1 cellular context compared by ENCODE assay signal in the genomic region with DNA sequence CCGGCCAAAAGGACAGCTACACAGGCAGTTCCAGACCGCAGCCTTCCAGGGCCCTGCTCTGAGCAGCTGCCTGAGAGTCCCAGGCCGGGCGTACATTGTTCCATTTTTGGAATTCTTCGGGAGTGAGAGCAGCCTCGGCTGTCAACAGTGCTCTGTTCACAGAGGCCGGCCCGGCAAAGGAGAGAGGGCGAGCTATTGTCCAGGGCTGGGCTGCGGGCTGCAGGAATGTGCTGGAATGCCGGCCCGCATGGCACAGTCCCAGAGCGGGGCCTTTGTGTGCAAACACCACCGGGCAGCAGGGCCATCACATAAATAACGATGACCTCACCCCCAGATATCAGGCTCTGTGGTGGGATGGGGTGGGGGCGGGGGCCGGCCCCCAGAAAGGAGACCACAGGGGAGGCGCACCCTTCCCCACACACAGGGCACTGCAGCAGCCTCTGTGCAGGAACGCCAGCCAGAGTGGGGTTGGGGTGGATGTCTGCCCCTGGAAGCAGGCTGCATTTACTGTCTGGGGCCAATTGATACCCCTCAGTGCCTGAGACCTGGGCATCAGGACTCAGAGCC.
TF ChIP-seq lines count a peak whose summit lies in the region.

No MANE protein-coding gene starts in this region.

TF ChIP-seq in HepG2, 621 proteins besides CTCF, POLR2A, EP300 and RAD21 (continued from another document and continues in another):
- TF ChIP-seq, protein P1, sequence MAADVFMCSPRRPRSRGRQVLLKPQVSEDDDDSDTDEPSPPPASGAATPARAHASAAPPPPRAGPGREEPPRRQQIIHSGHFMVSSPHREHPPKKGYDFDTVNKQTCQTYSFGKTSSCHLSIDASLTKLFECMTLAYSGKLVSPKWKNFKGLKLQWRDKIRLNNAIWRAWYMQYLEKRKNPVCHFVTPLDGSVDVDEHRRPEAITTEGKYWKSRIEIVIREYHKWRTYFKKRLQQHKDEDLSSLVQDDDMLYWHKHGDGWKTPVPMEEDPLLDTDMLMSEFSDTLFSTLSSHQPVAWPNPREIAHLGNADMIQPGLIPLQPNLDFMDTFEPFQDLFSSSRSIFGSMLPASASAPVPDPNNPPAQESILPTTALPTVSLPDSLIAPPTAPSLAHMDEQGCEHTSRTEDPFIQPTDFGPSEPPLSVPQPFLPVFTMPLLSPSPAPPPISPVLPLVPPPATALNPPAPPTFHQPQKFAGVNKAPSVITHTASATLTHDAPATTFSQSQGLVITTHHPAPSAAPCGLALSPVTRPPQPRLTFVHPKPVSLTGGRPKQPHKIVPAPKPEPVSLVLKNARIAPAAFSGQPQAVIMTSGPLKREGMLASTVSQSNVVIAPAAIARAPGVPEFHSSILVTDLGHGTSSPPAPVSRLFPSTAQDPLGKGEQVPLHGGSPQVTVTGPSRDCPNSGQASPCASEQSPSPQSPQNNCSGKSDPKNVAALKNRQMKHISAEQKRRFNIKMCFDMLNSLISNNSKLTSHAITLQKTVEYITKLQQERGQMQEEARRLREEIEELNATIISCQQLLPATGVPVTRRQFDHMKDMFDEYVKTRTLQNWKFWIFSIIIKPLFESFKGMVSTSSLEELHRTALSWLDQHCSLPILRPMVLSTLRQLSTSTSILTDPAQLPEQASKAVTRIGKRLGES (CRISPR knock-in tag; IDR thresholded peaks at IDR 0.05; ENCODE audit: borderline replicate concordance): peak; percentile 44; the same call in 1 of the 2 replicates
- TF ChIP-seq ZNF614 (CRISPR knock-in tag; IDR thresholded peaks at IDR 0.05; ENCODE audit: borderline replicate concordance): peak; percentile 50; the same call in 1 of the 2 replicates
- TF ChIP-seq, protein P2, sequence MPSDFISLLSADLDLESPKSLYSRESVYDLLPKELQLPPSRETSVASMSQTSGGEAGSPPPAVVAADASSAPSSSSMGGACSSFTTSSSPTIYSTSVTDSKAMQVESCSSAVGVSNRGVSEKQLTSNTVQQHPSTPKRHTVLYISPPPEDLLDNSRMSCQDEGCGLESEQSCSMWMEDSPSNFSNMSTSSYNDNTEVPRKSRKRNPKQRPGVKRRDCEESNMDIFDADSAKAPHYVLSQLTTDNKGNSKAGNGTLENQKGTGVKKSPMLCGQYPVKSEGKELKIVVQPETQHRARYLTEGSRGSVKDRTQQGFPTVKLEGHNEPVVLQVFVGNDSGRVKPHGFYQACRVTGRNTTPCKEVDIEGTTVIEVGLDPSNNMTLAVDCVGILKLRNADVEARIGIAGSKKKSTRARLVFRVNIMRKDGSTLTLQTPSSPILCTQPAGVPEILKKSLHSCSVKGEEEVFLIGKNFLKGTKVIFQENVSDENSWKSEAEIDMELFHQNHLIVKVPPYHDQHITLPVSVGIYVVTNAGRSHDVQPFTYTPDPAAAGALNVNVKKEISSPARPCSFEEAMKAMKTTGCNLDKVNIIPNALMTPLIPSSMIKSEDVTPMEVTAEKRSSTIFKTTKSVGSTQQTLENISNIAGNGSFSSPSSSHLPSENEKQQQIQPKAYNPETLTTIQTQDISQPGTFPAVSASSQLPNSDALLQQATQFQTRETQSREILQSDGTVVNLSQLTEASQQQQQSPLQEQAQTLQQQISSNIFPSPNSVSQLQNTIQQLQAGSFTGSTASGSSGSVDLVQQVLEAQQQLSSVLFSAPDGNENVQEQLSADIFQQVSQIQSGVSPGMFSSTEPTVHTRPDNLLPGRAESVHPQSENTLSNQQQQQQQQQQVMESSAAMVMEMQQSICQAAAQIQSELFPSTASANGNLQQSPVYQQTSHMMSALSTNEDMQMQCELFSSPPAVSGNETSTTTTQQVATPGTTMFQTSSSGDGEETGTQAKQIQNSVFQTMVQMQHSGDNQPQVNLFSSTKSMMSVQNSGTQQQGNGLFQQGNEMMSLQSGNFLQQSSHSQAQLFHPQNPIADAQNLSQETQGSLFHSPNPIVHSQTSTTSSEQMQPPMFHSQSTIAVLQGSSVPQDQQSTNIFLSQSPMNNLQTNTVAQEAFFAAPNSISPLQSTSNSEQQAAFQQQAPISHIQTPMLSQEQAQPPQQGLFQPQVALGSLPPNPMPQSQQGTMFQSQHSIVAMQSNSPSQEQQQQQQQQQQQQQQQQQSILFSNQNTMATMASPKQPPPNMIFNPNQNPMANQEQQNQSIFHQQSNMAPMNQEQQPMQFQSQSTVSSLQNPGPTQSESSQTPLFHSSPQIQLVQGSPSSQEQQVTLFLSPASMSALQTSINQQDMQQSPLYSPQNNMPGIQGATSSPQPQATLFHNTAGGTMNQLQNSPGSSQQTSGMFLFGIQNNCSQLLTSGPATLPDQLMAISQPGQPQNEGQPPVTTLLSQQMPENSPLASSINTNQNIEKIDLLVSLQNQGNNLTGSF (CRISPR knock-in tag; IDR thresholded peaks at IDR 0.05): 0 out of 2 replicates have a peak, but pooled peaks have one; percentile 64
- TF ChIP-seq, protein P3, sequence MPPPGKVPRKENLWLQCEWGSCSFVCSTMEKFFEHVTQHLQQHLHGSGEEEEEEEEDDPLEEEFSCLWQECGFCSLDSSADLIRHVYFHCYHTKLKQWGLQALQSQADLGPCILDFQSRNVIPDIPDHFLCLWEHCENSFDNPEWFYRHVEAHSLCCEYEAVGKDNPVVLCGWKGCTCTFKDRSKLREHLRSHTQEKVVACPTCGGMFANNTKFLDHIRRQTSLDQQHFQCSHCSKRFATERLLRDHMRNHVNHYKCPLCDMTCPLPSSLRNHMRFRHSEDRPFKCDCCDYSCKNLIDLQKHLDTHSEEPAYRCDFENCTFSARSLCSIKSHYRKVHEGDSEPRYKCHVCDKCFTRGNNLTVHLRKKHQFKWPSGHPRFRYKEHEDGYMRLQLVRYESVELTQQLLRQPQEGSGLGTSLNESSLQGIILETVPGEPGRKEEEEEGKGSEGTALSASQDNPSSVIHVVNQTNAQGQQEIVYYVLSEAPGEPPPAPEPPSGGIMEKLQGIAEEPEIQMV (CRISPR knock-in tag; IDR thresholded peaks at IDR 0.05; ENCODE audit: low read depth): no peak
- TF ChIP-seq, protein P4, sequence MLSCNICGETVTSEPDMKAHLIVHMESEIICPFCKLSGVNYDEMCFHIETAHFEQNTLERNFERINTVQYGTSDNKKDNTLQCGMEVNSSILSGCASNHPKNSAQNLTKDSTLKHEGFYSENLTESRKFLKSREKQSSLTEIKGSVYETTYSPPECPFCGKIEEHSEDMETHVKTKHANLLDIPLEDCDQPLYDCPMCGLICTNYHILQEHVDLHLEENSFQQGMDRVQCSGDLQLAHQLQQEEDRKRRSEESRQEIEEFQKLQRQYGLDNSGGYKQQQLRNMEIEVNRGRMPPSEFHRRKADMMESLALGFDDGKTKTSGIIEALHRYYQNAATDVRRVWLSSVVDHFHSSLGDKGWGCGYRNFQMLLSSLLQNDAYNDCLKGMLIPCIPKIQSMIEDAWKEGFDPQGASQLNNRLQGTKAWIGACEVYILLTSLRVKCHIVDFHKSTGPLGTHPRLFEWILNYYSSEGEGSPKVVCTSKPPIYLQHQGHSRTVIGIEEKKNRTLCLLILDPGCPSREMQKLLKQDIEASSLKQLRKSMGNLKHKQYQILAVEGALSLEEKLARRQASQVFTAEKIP (CRISPR knock-in tag; IDR thresholded peaks at IDR 0.05; ENCODE audit: borderline replicate concordance): no peak
- 0 out of 2 replicates have a peak, but pooled peaks have one; percentile 36 for TF ChIP-seq ZNF589 (CRISPR knock-in tag; conservative IDR thresholded peaks at IDR 0.05)
- TF ChIP-seq ZNF552 (CRISPR knock-in tag; IDR thresholded peaks at IDR 0.05; ENCODE audit: borderline replicate concordance): no peak
- TF ChIP-seq SRSF4 (IDR thresholded peaks at IDR 0.05; ENCODE audit: low read depth, low read length, poor library complexity, severe bottlenecking): no peak
- TF ChIP-seq NCOA2 (CRISPR knock-in tag; IDR thresholded peaks at IDR 0.05): peak; percentile 80
- no peak for TF ChIP-seq ZBTB21 (CRISPR knock-in tag; IDR thresholded peaks at IDR 0.05)
- TF ChIP-seq ZNF143 (CRISPR knock-in tag; IDR thresholded peaks at IDR 0.05): 0 out of 2 replicates have a peak, but pooled peaks have one; percentile 12
- TF ChIP-seq, protein P5, sequence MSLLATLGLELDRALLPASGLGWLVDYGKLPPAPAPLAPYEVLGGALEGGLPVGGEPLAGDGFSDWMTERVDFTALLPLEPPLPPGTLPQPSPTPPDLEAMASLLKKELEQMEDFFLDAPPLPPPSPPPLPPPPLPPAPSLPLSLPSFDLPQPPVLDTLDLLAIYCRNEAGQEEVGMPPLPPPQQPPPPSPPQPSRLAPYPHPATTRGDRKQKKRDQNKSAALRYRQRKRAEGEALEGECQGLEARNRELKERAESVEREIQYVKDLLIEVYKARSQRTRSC (CRISPR knock-in tag; IDR thresholded peaks at IDR 0.05; ENCODE audit: low read depth): no peak
- TF ChIP-seq, protein P6, sequence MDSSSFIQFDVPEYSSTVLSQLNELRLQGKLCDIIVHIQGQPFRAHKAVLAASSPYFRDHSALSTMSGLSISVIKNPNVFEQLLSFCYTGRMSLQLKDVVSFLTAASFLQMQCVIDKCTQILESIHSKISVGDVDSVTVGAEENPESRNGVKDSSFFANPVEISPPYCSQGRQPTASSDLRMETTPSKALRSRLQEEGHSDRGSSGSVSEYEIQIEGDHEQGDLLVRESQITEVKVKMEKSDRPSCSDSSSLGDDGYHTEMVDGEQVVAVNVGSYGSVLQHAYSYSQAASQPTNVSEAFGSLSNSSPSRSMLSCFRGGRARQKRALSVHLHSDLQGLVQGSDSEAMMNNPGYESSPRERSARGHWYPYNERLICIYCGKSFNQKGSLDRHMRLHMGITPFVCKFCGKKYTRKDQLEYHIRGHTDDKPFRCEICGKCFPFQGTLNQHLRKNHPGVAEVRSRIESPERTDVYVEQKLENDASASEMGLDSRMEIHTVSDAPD (CRISPR knock-in tag; IDR thresholded peaks at IDR 0.05): no peak
- TF ChIP-seq, protein P7, sequence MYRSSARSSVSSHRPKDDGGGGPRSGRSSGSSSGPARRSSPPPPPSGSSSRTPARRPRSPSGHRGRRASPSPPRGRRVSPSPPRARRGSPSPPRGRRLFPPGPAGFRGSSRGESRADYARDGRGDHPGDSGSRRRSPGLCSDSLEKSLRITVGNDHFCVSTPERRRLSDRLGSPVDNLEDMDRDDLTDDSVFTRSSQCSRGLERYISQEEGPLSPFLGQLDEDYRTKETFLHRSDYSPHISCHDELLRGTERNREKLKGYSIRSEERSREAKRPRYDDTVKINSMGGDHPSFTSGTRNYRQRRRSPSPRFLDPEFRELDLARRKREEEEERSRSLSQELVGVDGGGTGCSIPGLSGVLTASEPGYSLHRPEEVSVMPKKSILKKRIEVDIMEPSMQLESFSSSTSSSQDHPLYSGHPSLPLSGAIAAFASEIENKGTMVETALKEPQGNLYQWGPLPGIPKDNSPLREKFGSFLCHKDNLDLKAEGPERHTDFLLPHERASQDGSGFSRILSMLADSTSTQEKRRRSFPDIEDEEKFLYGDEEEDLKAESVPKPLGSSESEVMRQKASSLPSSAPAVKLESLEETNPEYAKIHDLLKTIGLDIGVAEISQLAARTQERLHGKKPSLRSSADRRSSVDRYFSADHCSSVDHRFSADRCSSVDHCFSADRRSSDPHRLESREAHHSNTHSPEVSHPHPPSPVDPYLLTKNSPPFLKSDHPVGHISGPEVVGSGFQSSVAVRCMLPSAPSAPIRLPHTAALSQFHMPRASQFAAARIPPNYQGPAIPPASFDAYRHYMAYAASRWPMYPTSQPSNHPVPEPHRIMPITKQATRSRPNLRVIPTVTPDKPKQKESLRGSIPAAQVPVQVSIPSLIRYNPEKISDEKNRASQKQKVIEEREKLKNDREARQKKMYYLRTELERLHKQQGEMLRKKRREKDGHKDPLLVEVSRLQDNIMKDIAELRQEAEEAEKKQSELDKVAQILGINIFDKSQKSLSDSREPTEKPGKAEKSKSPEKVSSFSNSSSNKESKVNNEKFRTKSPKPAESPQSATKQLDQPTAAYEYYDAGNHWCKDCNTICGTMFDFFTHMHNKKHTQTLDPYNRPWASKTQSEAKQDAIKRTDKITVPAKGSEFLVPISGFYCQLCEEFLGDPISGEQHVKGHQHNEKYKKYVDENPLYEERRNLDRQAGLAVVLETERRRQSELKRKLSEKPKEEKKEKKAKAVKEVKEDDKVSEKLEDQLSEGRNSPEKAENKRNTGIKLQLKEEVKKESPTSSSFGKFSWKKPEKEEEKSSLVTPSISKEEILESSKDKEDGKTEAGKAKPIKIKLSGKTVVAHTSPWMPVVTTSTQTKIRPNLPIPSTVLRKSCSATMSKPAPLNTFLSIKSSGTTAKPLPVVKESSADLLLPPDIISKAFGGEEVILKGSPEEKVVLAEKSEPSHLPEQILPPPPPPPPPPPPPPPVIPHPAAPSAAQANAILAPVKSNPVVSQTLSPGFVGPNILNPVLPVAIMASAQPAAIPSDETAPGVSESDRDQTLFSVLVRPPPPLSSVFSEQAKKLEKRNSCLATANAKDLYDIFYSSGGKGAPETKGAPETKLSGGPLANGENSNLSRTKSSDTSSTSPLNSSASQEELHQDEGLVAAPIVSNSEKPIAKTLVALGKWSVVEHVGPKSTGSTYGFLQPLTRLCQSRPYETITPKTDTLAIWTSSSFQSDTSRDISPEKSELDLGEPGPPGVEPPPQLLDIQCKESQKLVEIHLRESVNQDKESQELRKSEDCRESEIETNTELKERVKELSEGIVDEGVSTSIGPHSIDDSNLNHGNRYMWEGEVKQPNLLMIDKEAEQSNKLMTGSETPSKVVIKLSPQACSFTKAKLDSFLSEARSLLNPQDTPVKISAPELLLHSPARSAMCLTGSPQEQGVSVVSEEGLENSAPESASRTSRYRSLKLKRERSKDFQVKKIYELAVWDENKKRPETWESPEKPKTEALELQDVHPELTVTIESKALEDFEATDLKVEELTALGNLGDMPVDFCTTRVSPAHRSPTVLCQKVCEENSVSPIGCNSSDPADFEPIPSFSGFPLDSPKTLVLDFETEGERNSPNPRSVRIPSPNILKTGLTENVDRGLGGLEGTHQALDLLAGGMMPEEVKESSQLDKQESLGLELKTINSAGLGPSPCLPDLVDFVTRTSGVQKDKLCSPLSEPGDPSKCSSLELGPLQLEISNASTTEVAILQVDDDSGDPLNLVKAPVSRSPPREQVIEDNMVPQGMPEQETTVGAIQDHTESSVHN (CRISPR knock-in tag; IDR thresholded peaks at IDR 0.05): no peak
- TF ChIP-seq KAT8 (CRISPR knock-in tag; IDR thresholded peaks at IDR 0.05): no peak
- no peak for TF ChIP-seq SMAD3 (CRISPR knock-in tag; IDR thresholded peaks at IDR 0.05)
- no peak for TF ChIP-seq ZNF556 (CRISPR knock-in tag; IDR thresholded peaks at IDR 0.05; ENCODE audit: borderline replicate concordance)
- peak; percentile 37 for TF ChIP-seq HDAC1 (CRISPR knock-in tag; IDR thresholded peaks at IDR 0.05)
- TF ChIP-seq ZFP36L1 (CRISPR knock-in tag; IDR thresholded peaks at IDR 0.05): no peak
- TF ChIP-seq, protein P8, sequence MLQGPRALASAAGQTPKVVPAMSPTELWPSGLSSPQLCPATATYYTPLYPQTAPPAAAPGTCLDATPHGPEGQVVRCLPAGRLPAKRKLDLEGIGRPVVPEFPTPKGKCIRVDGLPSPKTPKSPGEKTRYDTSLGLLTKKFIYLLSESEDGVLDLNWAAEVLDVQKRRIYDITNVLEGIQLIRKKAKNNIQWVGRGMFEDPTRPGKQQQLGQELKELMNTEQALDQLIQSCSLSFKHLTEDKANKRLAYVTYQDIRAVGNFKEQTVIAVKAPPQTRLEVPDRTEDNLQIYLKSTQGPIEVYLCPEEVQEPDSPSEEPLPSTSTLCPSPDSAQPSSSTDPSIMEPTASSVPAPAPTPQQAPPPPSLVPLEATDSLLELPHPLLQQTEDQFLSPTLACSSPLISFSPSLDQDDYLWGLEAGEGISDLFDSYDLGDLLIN (CRISPR knock-in tag; IDR thresholded peaks at IDR 0.05; ENCODE audit: borderline replicate concordance): no peak
- TF ChIP-seq, protein P9, sequence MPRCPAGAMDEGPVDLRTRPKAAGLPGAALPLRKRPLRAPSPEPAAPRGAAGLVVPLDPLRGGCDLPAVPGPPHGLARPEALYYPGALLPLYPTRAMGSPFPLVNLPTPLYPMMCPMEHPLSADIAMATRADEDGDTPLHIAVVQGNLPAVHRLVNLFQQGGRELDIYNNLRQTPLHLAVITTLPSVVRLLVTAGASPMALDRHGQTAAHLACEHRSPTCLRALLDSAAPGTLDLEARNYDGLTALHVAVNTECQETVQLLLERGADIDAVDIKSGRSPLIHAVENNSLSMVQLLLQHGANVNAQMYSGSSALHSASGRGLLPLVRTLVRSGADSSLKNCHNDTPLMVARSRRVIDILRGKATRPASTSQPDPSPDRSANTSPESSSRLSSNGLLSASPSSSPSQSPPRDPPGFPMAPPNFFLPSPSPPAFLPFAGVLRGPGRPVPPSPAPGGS (CRISPR knock-in tag; IDR thresholded peaks at IDR 0.05): no peak
- TF ChIP-seq EZH2 (conservative IDR thresholded peaks at IDR 0.05; ENCODE audit: low read depth, low read length): no peak
- TF ChIP-seq SOX6 (IDR thresholded peaks at IDR 0.05): no peak
- peak; percentile 93 for TF ChIP-seq SOX6 (CRISPR knock-in tag; IDR thresholded peaks at IDR 0.05)
